In genomic region chr11:21949741-21950413, GRCh38 we compare ENCODE assay signal across 26 cellular contexts.
"Had no signal": no experiment of that assay in that cellular context is flagged by ENCODE, and none has a peak within 500 bp of the region (broad histone marks: within the 10 kb centered on the region; RNA-seq: fewer than 3 reads in every experiment).

No MANE protein-coding gene starts in this region.

- H3K4me3 ChIP-seq: dorsolateral prefrontal cortex, left ventricle myocardium inferior, lower lobe of right lung, smooth muscle cell, testis, tibial nerve, upper lobe of left lung had no signal

- ATAC-seq: left colon; lower lobe of right lung; natural killer cell; sciatic nerve; stimulated activated effector memory CD8-positive, alpha-beta T cell treated with anti-CD3 and anti-CD28 coated beads, Interleukin-12 subunit alpha, Interleukin-12 subunit beta, amount 100 ng/mL, for 72 hours; stimulated activated naive CD8-positive, alpha-beta T cell treated with anti-CD3 and anti-CD28 coated beads, Interleukin-15, Interleukin-2, amounts not matched to agents 100 U/mL and 50 U/mL, for 24 hours had no signal

- H3K9ac ChIP-seq: parathyroid adenoma had no signal

- H3K27me3 ChIP-seq: dorsolateral prefrontal cortex, neutrophil, testis, tibial nerve, upper lobe of left lung had no signal

- H3K4me2 ChIP-seq: smooth muscle cell had no signal

- H3K36me3 ChIP-seq: left ventricle myocardium inferior, lower lobe of right lung, neutrophil, tibial nerve, upper lobe of left lung had no signal

- H3K4me1 ChIP-seq: left ventricle myocardium inferior, lower lobe of right lung, parathyroid adenoma, testis, tibial nerve, upper lobe of left lung had no signal

- FAIRE-seq: colon, frontal cortex, urothelium cell line had no signal

- DNase-seq: dorsolateral prefrontal cortex; effector CD4-positive, alpha-beta T cell; hypothalamus; immature natural killer cell; islet precursor cell; kidney glomerular epithelial cell; left colon; left ventricle myocardium inferior; lower lobe of right lung; natural killer cell; stimulated activated CD4-positive, alpha-beta T cell treated with anti-CD3 and anti-CD28 coated beads, Interleukin-12 subunit alpha, Interleukin-12 subunit beta, amount 100 ng/mL, for 4 hours; stimulated activated CD4-positive, alpha-beta T cell treated with anti-CD3 and anti-CD28 coated beads, Interleukin-1b, Interleukin-23, amount 100 ng/mL, for 48 hours; stimulated activated CD4-positive, alpha-beta T cell treated with anti-CD3 and anti-CD28 coated beads, Interleukin-4, amount 100 ng/mL, for 1 hour; stimulated activated naive CD8-positive, alpha-beta T cell treated with anti-CD3 and anti-CD28 coated beads, Interleukin-15, Interleukin-2, amounts not matched to agents 100 U/mL and 50 U/mL, for 24 hours; substantia nigra; testis; upper lobe of left lung had no signal

- H3K9me3 ChIP-seq: lower lobe of right lung, neutrophil, testis, upper lobe of left lung had no signal

- H3K27ac ChIP-seq: dorsolateral prefrontal cortex, left ventricle myocardium inferior, lower lobe of right lung, neutrophil, parathyroid adenoma, testis, tibial nerve, upper lobe of left lung had no signal

- H2AFZ ChIP-seq: parathyroid adenoma had no signal

- H3K79me2 ChIP-seq: parathyroid adenoma had no signal
